ENCODE assay signal across 13 cellular contexts in the genomic region with DNA sequence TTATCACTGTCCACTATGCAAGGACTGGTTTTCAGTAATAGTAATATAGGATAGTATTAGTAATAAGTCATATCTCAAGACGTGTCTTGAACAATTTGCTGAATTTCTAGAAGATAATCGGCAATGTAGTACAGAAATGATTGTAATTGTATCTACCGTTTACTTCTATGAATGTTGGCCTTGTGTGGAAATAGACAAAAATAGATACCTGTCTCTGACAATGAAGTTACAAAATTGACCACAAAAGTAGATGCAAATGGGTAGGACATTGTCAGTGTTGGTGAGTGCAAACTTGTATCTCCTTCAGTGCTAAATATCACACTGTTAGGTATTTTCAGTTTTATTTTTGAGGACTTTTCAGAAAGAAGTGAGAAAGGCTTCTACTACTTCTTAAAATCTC. TPM values are rescaled to one million over a fixed set of nuclear protein-coding genes. Genes with fewer than 3 reads are reported as not detected.
DNase-seq lines count a peak whose midpoint lies in the region; ATAC-seq and TF ChIP-seq lines count a peak whose summit lies in the region.
"Had no signal": no experiment of that assay in that cellular context is flagged by ENCODE, and none has a peak within 500 bp of the region (broad histone marks: within the 10 kb centered on the region; RNA-seq: fewer than 3 reads in every experiment).

No MANE protein-coding gene starts in this region.

- no peaks in the 10 kb centered on the region for H3K36me3 Mint-ChIP-seq in activated CD8-positive, alpha-beta T cell treated with anti-CD3 and anti-CD28 coated beads for 36 hours (ENCODE audit: low read depth)

- peaks cover 4% of the 10 kb centered on the region for H3K27me3 Mint-ChIP-seq in activated CD8-positive, alpha-beta T cell treated with anti-CD3 and anti-CD28 coated beads for 36 hours

- ATAC-seq in GM18861 (IDR thresholded peaks at IDR 0.05; ENCODE audit: unreplicated experiment) = peak; percentile 94
- ATAC-seq in GM21447 (IDR thresholded peaks at IDR 0.05; ENCODE audit: unreplicated experiment) = peak; percentile 89
- peak; percentile 82 for ATAC-seq in HG02981 (IDR thresholded peaks at IDR 0.05; ENCODE audit: unreplicated experiment)
- ATAC-seq in HG03571 (IDR thresholded peaks at IDR 0.05; ENCODE audit: unreplicated experiment) = peak; percentile 72
- no peak for ATAC-seq in activated CD8-positive, alpha-beta T cell treated with anti-CD3 and anti-CD28 coated beads for 36 hours

- TF ChIP-seq CTCF in activated CD8-positive, alpha-beta T cell treated with anti-CD3 and anti-CD28 coated beads for 36 hours (IDR thresholded peaks at IDR 0.05) = no peak
- no peak for TF ChIP-seq CTCF in RWPE1 (conservative IDR thresholded peaks at IDR 0.05; ENCODE audit: low read depth)

- DNase-seq in activated effector memory CD4-positive, alpha-beta T cell treated with Interleukin-2 at 50 U/mL for 16 hours = no peak
- DNase-seq in NCI-H446 (lab: John Stamatoyannopoulos, UW) (no peak), RWPE1 (ENCODE audit: low spot score) (no peak)
- no peak for DNase-seq in activated CD8-positive, alpha-beta T cell treated with anti-CD3 and anti-CD28 coated beads for 36 hours
- DNase-seq: adrenal gland, cortex of kidney, NCI-H2171 had no signal

- peaks cover under 1% of the 10 kb centered on the region for H3K4me1 Mint-ChIP-seq in activated CD8-positive, alpha-beta T cell treated with anti-CD3 and anti-CD28 coated beads for 36 hours (ENCODE audit: low read depth)

- intact Hi-C loops in activated CD8-positive, alpha-beta T cell treated with anti-CD3 and anti-CD28 coated beads for 36 hours (cut with micrococcal nuclease) = loop anchor here (5.0 to 10.0 kb wide), 2 partner anchors 112 to 454 kb away; no protein-coding TSS in a partner anchor

- H3K27ac ChIP-seq in RWPE1 = no peak overlapping the region
- H3K27ac ChIP-seq: adrenal gland; BLaER1 treated with 17β-estradiol and CSF1 and Interleukin-3, amounts not matched to agents 10 nM and 100 nM had no signal

- POLR2A ChIA-PET in activated CD8-positive, alpha-beta T cell treated with anti-CD3 and anti-CD28 coated beads for 36 hours (lab: Charles Lee) = no interaction called here
- POLR2A ChIA-PET in RWPE1 (lab: Yijun Ruan, JAX; ENCODE audit: low non-redundant PET) = no interaction called here

- H3K4me3 Mint-ChIP-seq in activated CD8-positive, alpha-beta T cell treated with anti-CD3 and anti-CD28 coated beads for 36 hours = no peak overlapping the region
- H3K4me3 Mint-ChIP-seq: T-helper 2 cell treated with Interferon-gamma antibody and Interleukin-4, amounts not matched to agents 5 μg/mL and 100 μg/mL, for 36 hours had no signal

- H3K9me3 Mint-ChIP-seq in activated CD8-positive, alpha-beta T cell treated with anti-CD3 and anti-CD28 coated beads for 36 hours = no peaks in the 10 kb centered on the region
- H3K9me3 Mint-ChIP-seq: T-helper 2 cell treated with Interferon-gamma antibody and Interleukin-4, amounts not matched to agents 5 μg/mL and 100 μg/mL, for 36 hours had no signal

- CTCF ChIA-PET in activated CD8-positive, alpha-beta T cell treated with anti-CD3 and anti-CD28 coated beads for 36 hours (lab: Charles Lee) = interaction anchor here (1.4 to 2.4 kb wide), 6 partner anchors 9 to 160 kb away, joined by 3 to 22 read pairs (median 12); partner anchors contain the start of genes FANCF and SVIP
- CTCF ChIA-PET in RWPE1 (lab: Yijun Ruan, JAX) = interaction anchor here (0.5 to 1.7 kb wide), 4 partner anchors 15 to 1713 kb away, joined by 3 to 6 read pairs (median 4); no protein-coding TSS in a partner anchor

- no peak overlapping the region for H3K27ac Mint-ChIP-seq in activated CD8-positive, alpha-beta T cell treated with anti-CD3 and anti-CD28 coated beads for 36 hours
- H3K27ac Mint-ChIP-seq: T-helper 2 cell treated with Interferon-gamma antibody and Interleukin-4, amounts not matched to agents 5 μg/mL and 100 μg/mL, for 36 hours had no signal

RNA-seq across cellular contexts. Expression of gene SVIP, which starts 43.1 kb away (rescaled TPM):
- total RNA-seq in activated CD8-positive, alpha-beta T cell treated with anti-CD3 and anti-CD28 coated beads for 36 hours = 10 to 100 TPM; 62.9 to 65.9 TPM
